ENCODE assay signal across 13 cellular contexts in genomic region chr1:183588827-183589226, GRCh38. TPM values are rescaled to one million over a fixed set of nuclear protein-coding genes. Genes with fewer than 3 reads are reported as not detected.
DNase-seq lines count a peak whose midpoint lies in the region; ATAC-seq and TF ChIP-seq lines count a peak whose summit lies in the region.
"Had no signal": no experiment of that assay in that cellular context is flagged by ENCODE, and none has a peak within 500 bp of the region (broad histone marks: within the 10 kb centered on the region; RNA-seq: fewer than 3 reads in every experiment).

No MANE protein-coding gene starts in this region.

- H3K9me2 ChIP-seq in Loucy (replicated peaks; ENCODE audit: low read depth, low read length): no peaks in the 10 kb centered on the region

- intact Hi-C loops in psoas muscle (cut with DNase I): no loop called here

- DNase-seq in GM06990 (ENCODE audit: extremely low read depth, insufficient read length) (no peak), epithelial cell of prostate (ENCODE audit: low read depth, low spot score) (no peak), psoas muscle (no peak), epidermal melanocyte (ENCODE audit: insufficient read length, low spot score) (no peak), germinal center (ENCODE audit: low spot score) (no peak)
- DNase-seq: erythroblast, kidney glomerular epithelial cell, NCI-H510A, right cardiac atrium had no signal

- H3K9ac ChIP-seq in Loucy (ENCODE audit: low read depth, low read length, poor library complexity, severe bottlenecking): no peak overlapping the region

- no peaks in the 10 kb centered on the region for H3K79me2 ChIP-seq in Loucy (ENCODE audit: insufficient read depth, low read length)

- no peaks in the 10 kb centered on the region for H3K9me3 ChIP-seq in Loucy (ENCODE audit: insufficient read depth, low read depth, low read length)
- H3K9me3 ChIP-seq in psoas muscle: no peaks in the 10 kb centered on the region

- TF ChIP-seq CTCF in GM06990 (IDR thresholded peaks at IDR 0.05; ENCODE audit: insufficient read depth, low read length, poor library complexity, severe bottlenecking) (no peak), Loucy (conservative IDR thresholded peaks at IDR 0.05; ENCODE audit: low read length) (no peak), psoas muscle (IDR thresholded peaks at IDR 0.05) (no peak)

- H3K4me1 ChIP-seq in Loucy (ENCODE audit: insufficient read depth, low read length, poor library complexity, severe bottlenecking): peaks cover 10% of the 10 kb centered on the region
- H3K4me1 ChIP-seq in psoas muscle: no peaks in the 10 kb centered on the region

- H3K27ac ChIP-seq in epithelial cell of prostate (peak overlapping the region; percentile 90), psoas muscle (no peak overlapping the region)
- H3K27ac ChIP-seq: SK-N-MC had no signal

- H3K36me3 ChIP-seq in GM06990 (ENCODE audit: control insufficient read depth, insufficient read depth, low read length) (peaks cover 9% of the 10 kb centered on the region), Loucy (ENCODE audit: insufficient read depth, low read length) (no peaks in the 10 kb centered on the region), psoas muscle (ENCODE audit: insufficient read depth in 1 of 2, low read depth in 1 of 2) (no peaks in the 10 kb centered on the region)

- H3K4me3 ChIP-seq in GM06990 (replicated peaks; ENCODE audit: low read depth, low read length): peak overlapping the region; percentile 72
- no peak overlapping the region for H3K4me3 ChIP-seq in Loucy (ENCODE audit: low read length, poor library complexity, severe bottlenecking)
- H3K4me3 ChIP-seq in psoas muscle: peak overlapping the region; percentile 41
- H3K4me3 ChIP-seq: SK-N-MC had no signal

- H2AFZ ChIP-seq in Loucy (ENCODE audit: low read length): peak overlapping the region; percentile 58

- ATAC-seq in psoas muscle: no peak
- ATAC-seq in GM21423 (IDR thresholded peaks at IDR 0.05; ENCODE audit: unreplicated experiment): no peak
- ATAC-seq in GM21360 (IDR thresholded peaks at IDR 0.05; ENCODE audit: unreplicated experiment): no peak

- no peaks in the 10 kb centered on the region for H3F3A ChIP-seq in Loucy (ENCODE audit: low read depth)

- H3K4me2 ChIP-seq in Loucy (ENCODE audit: low read depth, low read length, poor library complexity, severe bottlenecking): no peak overlapping the region

- H3K27me3 ChIP-seq in GM06990 (replicated peaks; ENCODE audit: control insufficient read depth, insufficient read depth, low read length) (no peaks in the 10 kb centered on the region), Loucy (ENCODE audit: insufficient read depth, low read length, poor library complexity, severe bottlenecking) (no peaks in the 10 kb centered on the region), psoas muscle (ENCODE audit: insufficient read depth in 3 of 3, low read length in 2 of 3) (no peaks in the 10 kb centered on the region)

- no peaks in the 10 kb centered on the region for H4K20me1 ChIP-seq in Loucy (ENCODE audit: insufficient read depth, low read length, poor library complexity, severe bottlenecking)

RNA-seq across cellular contexts. Expression of gene NCF2, which starts 1.4 kb away (rescaled TPM):
- 1 to 10 TPM; 2.3 to 4.3 (median 3.0) TPM for total RNA-seq in psoas muscle
- under 1 TPM; 0.51 to 0.83 (median 0.80) TPM for polyA plus RNA-seq in psoas muscle

RNA-seq across cellular contexts. Expression of gene ARPC5, which starts 46.8 kb away (rescaled TPM):
- 10 to 100 TPM; 11.6 to 17.1 (median 12.7) TPM for total RNA-seq in psoas muscle
- 10 to 100 TPM; 13.9 to 31.8 (median 16.4) TPM for polyA plus RNA-seq in psoas muscle
